ENCODE assay signal across 14 cellular contexts in the genomic region with DNA sequence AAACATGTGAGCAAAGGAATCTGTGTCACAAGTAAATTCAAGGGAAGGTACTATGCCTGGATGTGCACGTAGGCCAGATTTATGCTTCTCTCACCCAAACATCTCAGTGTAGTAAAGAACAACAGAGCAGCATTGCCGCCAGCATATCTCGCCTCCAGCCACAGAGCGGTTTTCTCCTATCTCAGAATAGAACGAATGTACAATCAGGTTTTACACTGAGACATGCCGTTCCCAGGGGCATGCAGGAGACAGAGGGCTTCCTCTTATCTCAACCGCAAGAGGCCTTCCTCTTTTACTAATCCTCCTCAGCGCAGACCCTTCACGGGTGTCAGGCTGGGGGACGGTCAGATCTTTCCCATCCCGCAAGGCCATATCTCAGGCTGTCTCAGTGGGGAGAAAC.
A peak's percentile ranks its signal among the peaks of the same experiment; 100 is the strongest.
DNase-seq lines count a peak whose midpoint lies in the region; TF ChIP-seq lines count a peak whose summit lies in the region.
"Had no signal": no experiment of that assay in that cellular context is flagged by ENCODE, and none has a peak within 500 bp of the region (broad histone marks: within the 10 kb centered on the region; RNA-seq: fewer than 3 reads in every experiment).

No MANE protein-coding gene starts in this region.

- H3K4me2 ChIP-seq in hepatocyte: no peak overlapping the region

- H3K9me3 Mint-ChIP-seq in CD14-positive monocyte: no peaks in the 10 kb centered on the region
- H3K9me3 Mint-ChIP-seq: activated T-helper 17 cell treated with anti-CD3 and anti-CD28 coated beads, Interleukin-2, amount 50 U/mL, for 72 hours had no signal

- H4K20me1 ChIP-seq in hepatocyte (ENCODE audit: insufficient read depth, poor library complexity, severe bottlenecking): no peaks in the 10 kb centered on the region

- no peaks in the 10 kb centered on the region for H3K4me1 ChIP-seq in tibial nerve
- no peaks in the 10 kb centered on the region for H3K4me1 ChIP-seq in hepatocyte (ENCODE audit: insufficient read depth)

- H3K4me3 Mint-ChIP-seq in CD14-positive monocyte: peak overlapping the region; percentile 72 to 92
- H3K4me3 Mint-ChIP-seq: activated CD8-positive, alpha-beta T cell treated with anti-CD3 and anti-CD28 coated beads, Interleukin-2, amount 10 ng/mL, durations not matched to agents 7 days and 5 days; activated T-helper 17 cell treated with anti-CD3 and anti-CD28 coated beads, Interleukin-2, amount 50 U/mL, for 72 hours had no signal

- in situ Hi-C loops in ACHN (cut with HindIII; ENCODE audit: low pct_ligation_motif_present, low pct_unique_long_range_greater_than_20kb, low sequenced_read_pairs): no loop called here

- no peaks in the 10 kb centered on the region for H3K36me3 Mint-ChIP-seq in CD14-positive monocyte

- intact Hi-C loops in CD14-positive monocyte (cut with micrococcal nuclease): no loop called here

- H3K4me3 ChIP-seq in tibial nerve (no peak overlapping the region), hepatocyte (no peak overlapping the region)
- H3K4me3 ChIP-seq: GM23248 had no signal

- peak; percentile 49 for DNase-seq in CD14-positive monocyte (ENCODE audit: low spot score)
- DNase-seq in Kasumi-1 (lab: John Stamatoyannopoulos, UW): peak; percentile 79 to 80
- peak; percentile 58 for DNase-seq in SIG-M5 (lab: John Stamatoyannopoulos, UW)
- peak; percentile 36 for DNase-seq in globus pallidus (ENCODE audit: low spot score)
- no peak for DNase-seq in tibial nerve (ENCODE audit: low spot score in 2 of 2)
- no peak for DNase-seq in hepatocyte (ENCODE audit: low spot score)
- no peak for DNase-seq in NCI-H1105 (lab: John Stamatoyannopoulos, UW)
- DNase-seq in ACHN: no peak
- DNase-seq: activated CD8-positive, alpha-beta T cell treated with anti-CD3 and anti-CD28 coated beads, Interleukin-2, amount 10 ng/mL, durations not matched to agents 7 days and 5 days; aorta; GM23248; NCI-H2029; SHP77 treated with DMSO at 0.1 percent for 48 hours had no signal

- no peak for TF ChIP-seq CTCF in CD14-positive monocyte (IDR thresholded peaks at IDR 0.05)
- no peak for TF ChIP-seq CTCF in tibial nerve (IDR thresholded peaks at IDR 0.05)
- no peak for TF ChIP-seq CTCF in hepatocyte (IDR thresholded peaks at IDR 0.05; ENCODE audit: poor library complexity)

- H3K27me3 ChIP-seq in tibial nerve: peaks cover 0 to 6% of the 10 kb centered on the region in 2 donors
- H3K27me3 ChIP-seq in hepatocyte: no peaks in the 10 kb centered on the region

- peak overlapping the region in 1 of 7 donors; percentile 34 for H3K27ac Mint-ChIP-seq in CD14-positive monocyte
- H3K27ac Mint-ChIP-seq: activated CD8-positive, alpha-beta T cell treated with anti-CD3 and anti-CD28 coated beads, Interleukin-2, amount 10 ng/mL, durations not matched to agents 7 days and 5 days; activated T-helper 17 cell treated with anti-CD3 and anti-CD28 coated beads, Interleukin-2, amount 50 U/mL, for 72 hours had no signal

- H3K36me3 ChIP-seq in tibial nerve (no peaks in the 10 kb centered on the region), hepatocyte (replicated peaks; ENCODE audit: insufficient read depth, low read depth) (no peaks in the 10 kb centered on the region)

- WGBS in tibial nerve, 2 donors: 61 to 74% methylated on average over 11 of the region's 11 CpGs
- 87% methylated on average over 11 of the region's 11 CpGs for WGBS in hepatocyte (ENCODE audit: low lambda C conversion rate, missing lambda C conversion rate)

- H3K9me2 ChIP-seq in hepatocyte (replicated peaks; ENCODE audit: insufficient read depth): no peaks in the 10 kb centered on the region

- H3K27me3 Mint-ChIP-seq in CD14-positive monocyte (ENCODE audit: low read depth in 3 of 3): peaks cover 4 to 11% (median 4%) of the 10 kb centered on the region in 3 donors

- TF ChIP-seq EP300 in tibial nerve (IDR thresholded peaks at IDR 0.05): no peak

- peaks cover 35% of the 10 kb centered on the region for H3K4me1 Mint-ChIP-seq in CD14-positive monocyte
- H3K4me1 Mint-ChIP-seq: activated T-helper 17 cell treated with anti-CD3 and anti-CD28 coated beads, Interleukin-2, amount 50 U/mL, for 72 hours had no signal

- no peak overlapping the region for H3K27ac ChIP-seq in tibial nerve
- no peak overlapping the region for H3K27ac ChIP-seq in hepatocyte
- H3K27ac ChIP-seq: GM23248 had no signal

- H3K9me3 ChIP-seq in tibial nerve: no peaks in the 10 kb centered on the region
- no peaks in the 10 kb centered on the region for H3K9me3 ChIP-seq in hepatocyte (ENCODE audit: low read depth)

- H3K79me2 ChIP-seq in hepatocyte: no peaks in the 10 kb centered on the region

- no peak overlapping the region for H2AFZ ChIP-seq in hepatocyte
- H2AFZ ChIP-seq: GM23248 had no signal

- no peak for TF ChIP-seq POLR2A in tibial nerve (IDR thresholded peaks at IDR 0.05)

Comparison
In these comparisons a context has a peak if more than half of its experiments do, and no peak if none do; other contexts are left out.
1. DNase-seq: peak in CD14-positive monocyte (single experiment), Kasumi-1 (2 of 2), SIG-M5 (single experiment) and globus pallidus (single experiment); none in tibial nerve (0 of 2), hepatocyte (single experiment), NCI-H1105 (single experiment) and ACHN (single experiment).